In genomic region chr1:40951943-40952743, GRCh38 we compare ENCODE assay signal across 8 cellular contexts. TPM values are rescaled to one million over a fixed set of nuclear protein-coding genes. Genes with fewer than 3 reads are reported as not detected.
DNase-seq lines count a peak whose midpoint lies in the region; ATAC-seq and TF ChIP-seq lines count a peak whose summit lies in the region.

No MANE protein-coding gene starts in this region.

- H4K20me1 ChIP-seq in KMS-11 (ENCODE audit: insufficient read depth), result no peaks in the 10 kb centered on the region

- peak; percentile 91 for TF ChIP-seq CTCF in KMS-11 (conservative IDR thresholded peaks at IDR 0.05; ENCODE audit: low read depth, low read length)
- TF ChIP-seq CTCF in RWPE2 (IDR thresholded peaks at IDR 0.05; ENCODE audit: poor library complexity, severe bottlenecking), result peak; percentile 96
- TF ChIP-seq CTCF in progenitor cell of endocrine pancreas (IDR thresholded peaks at IDR 0.05; ENCODE audit: unreplicated experiment), result peak; percentile 98

- H2AFZ ChIP-seq in KMS-11 (ENCODE audit: low read depth), result peak overlapping the region; percentile 56; the same call in 1 of the 2 replicates

- H3K27ac ChIP-seq in KMS-11 (no peak overlapping the region), RWPE2 (ENCODE audit: poor library complexity, severe bottlenecking) (no peak overlapping the region), aorta (ENCODE audit: low read depth in 1 of 2, low read length in 2 of 2) (no peak overlapping the region)

- peak; percentile 81 for ATAC-seq in RWPE2 (ENCODE audit: low read depth)
- ATAC-seq in aorta (ENCODE audit: low FRiP score), result peak; percentile 87
- ATAC-seq in HG02588 (IDR thresholded peaks at IDR 0.05; ENCODE audit: unreplicated experiment), result no peak

- intact Hi-C loops in head of caudate nucleus (cut with DNase I) (loop anchor here (5.0 to 10.0 kb wide), 2 partner anchors 105 to 347 kb away; no protein-coding TSS in a partner anchor), aorta (cut with DNase I) (loop anchor here (1.0 to 5.0 kb wide), 4 partner anchors 103 to 345 kb away; no protein-coding TSS in a partner anchor)

- no peaks in the 10 kb centered on the region for H3K79me2 ChIP-seq in KMS-11 (ENCODE audit: insufficient read depth, low read depth)

- H3K27ac Mint-ChIP-seq in progenitor cell of endocrine pancreas, result no peak overlapping the region

- WGBS in aorta, 2 donors, result 16 to 17% methylated on average over 17 of the region's 17 CpGs

- peak; percentile 100 for DNase-seq in DMS 273 (lab: John Stamatoyannopoulos, UW; ENCODE audit: unreplicated experiment)
- peak; percentile 74 for DNase-seq in RWPE2 (ENCODE audit: low spot score)
- peak; percentile 86 for DNase-seq in activated effector memory CD4-positive, alpha-beta T cell treated with anti-CD3 and anti-CD28 coated beads, Interleukin-2, amount 50 U/mL, for 16 hours
- DNase-seq in head of caudate nucleus, result peak; percentile 65 to 92 (median 80)
- DNase-seq in progenitor cell of endocrine pancreas (ENCODE audit: low spot score, unreplicated experiment), result peak; percentile 75
- peak; percentile 74 to 90 for DNase-seq in aorta

- H3K27me3 ChIP-seq in KMS-11 (ENCODE audit: insufficient read depth, low read depth) (no peaks in the 10 kb centered on the region), RWPE2 (ENCODE audit: insufficient read depth, poor library complexity, severe bottlenecking) (no peaks in the 10 kb centered on the region), aorta (ENCODE audit: control insufficient read depth in 1 of 2, insufficient read depth in 2 of 2, low read length in 1 of 2) (no peaks in the 10 kb centered on the region)

- H3K4me1 Mint-ChIP-seq in progenitor cell of endocrine pancreas (ENCODE audit: low read depth), result peaks cover 6% of the 10 kb centered on the region

- H3K4me1 ChIP-seq in KMS-11 (ENCODE audit: low read depth, poor library complexity, severe bottlenecking), result no peaks in the 10 kb centered on the region
- H3K4me1 ChIP-seq in RWPE2 (ENCODE audit: insufficient read depth, poor library complexity, severe bottlenecking), result peaks cover 5% of the 10 kb centered on the region
- H3K4me1 ChIP-seq in aorta (ENCODE audit: control insufficient read depth in 1 of 2, insufficient read depth in 2 of 2, low read length in 2 of 2), result no peaks in the 10 kb centered on the region

- no peak overlapping the region for H3K4me3 Mint-ChIP-seq in progenitor cell of endocrine pancreas (ENCODE audit: low read depth)

- H3K4me2 ChIP-seq in KMS-11, result peak overlapping the region; percentile 39

- peaks cover 11% of the 10 kb centered on the region for H3K27me3 Mint-ChIP-seq in progenitor cell of endocrine pancreas

- no peak overlapping the region for H3K9ac ChIP-seq in KMS-11

- no peaks in the 10 kb centered on the region for H3K9me3 ChIP-seq in RWPE2 (ENCODE audit: severe bottlenecking)
- no peaks in the 10 kb centered on the region for H3K9me3 ChIP-seq in aorta (ENCODE audit: control insufficient read depth, low read length)

- no peak overlapping the region for H3K4me3 ChIP-seq in KMS-11 (IDR thresholded peaks at IDR 0.05; ENCODE audit: insufficient read depth, low read depth, low read length)
- no peak overlapping the region for H3K4me3 ChIP-seq in RWPE2 (ENCODE audit: severe bottlenecking)
- H3K4me3 ChIP-seq in aorta (ENCODE audit: low read length in 2 of 2), result no peak overlapping the region

- H3K36me3 ChIP-seq in KMS-11 (ENCODE audit: insufficient read depth) (no peaks in the 10 kb centered on the region), RWPE2 (ENCODE audit: low read depth) (no peaks in the 10 kb centered on the region), aorta (ENCODE audit: control insufficient read depth in 1 of 2, insufficient read depth in 2 of 2, low read length in 1 of 2) (no peaks in the 10 kb centered on the region)

- H3K9me3 Mint-ChIP-seq in progenitor cell of endocrine pancreas (ENCODE audit: low read depth), result no peaks in the 10 kb centered on the region

- no peaks in the 10 kb centered on the region for H3K36me3 Mint-ChIP-seq in progenitor cell of endocrine pancreas (ENCODE audit: insufficient read depth)

RNA-seq across cellular contexts. Expression of gene CTPS1, which starts 27.4 kb away (rescaled TPM):
- total RNA-seq in progenitor cell of endocrine pancreas (37.6 and 38.5 TPM in 2 replicates), aorta (10 to 100 TPM; 29.9 to 60.6 TPM)
- 10 to 100 TPM; 26.7 to 60.2 TPM for polyA plus RNA-seq in aorta
